Comparison of ENCODE assay signal across 13 cellular contexts in genomic region chr6:6497976-6498375, GRCh38.
DNase-seq lines count a peak whose midpoint lies in the region; ATAC-seq and TF ChIP-seq lines count a peak whose summit lies in the region.
"Had no signal": no experiment of that assay in that cellular context is flagged by ENCODE, and none has a peak within 500 bp of the region (broad histone marks: within the 10 kb centered on the region; RNA-seq: fewer than 3 reads in every experiment).

No MANE protein-coding gene starts in this region.

- H3K9me3 Mint-ChIP-seq in GM23338 = no peaks in the 10 kb centered on the region
- H3K9me3 Mint-ChIP-seq in endodermal cell = no peaks in the 10 kb centered on the region
- H3K9me3 Mint-ChIP-seq in activated CD4-positive, alpha-beta T cell treated with anti-CD3 and anti-CD28 coated beads, Interleukin-2, amount 10 ng/mL, durations not matched to agents 7 days and 5 days = no peaks in the 10 kb centered on the region
- H3K9me3 Mint-ChIP-seq: IgD-negative memory B cell had no signal

- H3K27me3 Mint-ChIP-seq in GM23338 (ENCODE audit: insufficient read depth, low read depth, poor library complexity) (no peaks in the 10 kb centered on the region), endodermal cell (ENCODE audit: insufficient read depth) (no peaks in the 10 kb centered on the region)
- H3K27me3 Mint-ChIP-seq in activated CD4-positive, alpha-beta T cell treated with anti-CD3 and anti-CD28 coated beads, Interleukin-2, amount 10 ng/mL, durations not matched to agents 7 days and 5 days = peaks cover 42% of the 10 kb centered on the region

- H2AFZ ChIP-seq in GM23338 = no peak overlapping the region

- H3K9me2 ChIP-seq in GM23338 (ENCODE audit: insufficient read depth) = no peaks in the 10 kb centered on the region

- H3K4me3 Mint-ChIP-seq in GM23338 = no peak overlapping the region
- H3K4me3 Mint-ChIP-seq in endodermal cell = no peak overlapping the region
- H3K4me3 Mint-ChIP-seq in activated CD4-positive, alpha-beta T cell treated with anti-CD3 and anti-CD28 coated beads, Interleukin-2, amount 10 ng/mL, durations not matched to agents 7 days and 5 days = no peak overlapping the region
- H3K4me3 Mint-ChIP-seq: CD4-positive, CD25-positive, alpha-beta regulatory T cell; IgD-negative memory B cell had no signal

- no peaks in the 10 kb centered on the region for H4K20me1 ChIP-seq in GM23338 (replicated peaks; ENCODE audit: insufficient read depth)
- H4K20me1 ChIP-seq: BLaER1 treated with 17β-estradiol and CSF1 and Interleukin-3, amounts not matched to agents 10 nM and 100 nM had no signal

- H3K27me3 ChIP-seq in GM23338 (ENCODE audit: insufficient read depth) = no peaks in the 10 kb centered on the region
- no peaks in the 10 kb centered on the region for H3K27me3 ChIP-seq in endodermal cell (ENCODE audit: control insufficient read depth, insufficient read depth, low read length, poor library complexity, severe bottlenecking)
- H3K27me3 ChIP-seq: BLaER1 treated with 17β-estradiol and CSF1 and Interleukin-3, amounts not matched to agents 10 nM and 100 nM had no signal

- H3K4me3 ChIP-seq in GM23338 (no peak overlapping the region), endodermal cell (ENCODE audit: low read length) (no peak overlapping the region)
- H3K4me3 ChIP-seq: BLaER1 treated with 17β-estradiol and CSF1 and Interleukin-3, amounts not matched to agents 10 nM and 100 nM; GM12878 had no signal

- no peaks in the 10 kb centered on the region for H3K9me3 ChIP-seq in endodermal cell (ENCODE audit: control insufficient read depth, low read length)
- H3K9me3 ChIP-seq: BLaER1 treated with 17β-estradiol and CSF1 and Interleukin-3, amounts not matched to agents 10 nM and 100 nM had no signal

- H3K4me1 Mint-ChIP-seq in GM23338 (no peaks in the 10 kb centered on the region; the same call in 2 of the 3 replicates), endodermal cell (no peaks in the 10 kb centered on the region)
- H3K4me1 Mint-ChIP-seq in activated CD4-positive, alpha-beta T cell treated with anti-CD3 and anti-CD28 coated beads, Interleukin-2, amount 10 ng/mL, durations not matched to agents 7 days and 5 days = peaks cover 7% of the 10 kb centered on the region
- H3K4me1 Mint-ChIP-seq: CD4-positive, CD25-positive, alpha-beta regulatory T cell had no signal

- no peaks in the 10 kb centered on the region for H3K79me2 ChIP-seq in GM23338 (replicated peaks; ENCODE audit: insufficient read depth)

- POLR2A ChIA-PET in activated CD4-positive, alpha-beta T cell treated with anti-CD3 and anti-CD28 coated beads, Interleukin-2, amount 10 ng/mL, durations not matched to agents 7 days and 5 days (lab: Charles Lee) = no interaction called here

- H3K27ac ChIP-seq in GM23338 (ENCODE audit: low read depth) (no peak overlapping the region), endodermal cell (ENCODE audit: low read depth, low read length) (no peak overlapping the region)
- H3K27ac ChIP-seq: BLaER1 treated with 17β-estradiol and CSF1 and Interleukin-3, amounts not matched to agents 10 nM and 100 nM had no signal

- H3K27ac Mint-ChIP-seq in GM23338 = no peak overlapping the region
- H3K27ac Mint-ChIP-seq in endodermal cell = no peak overlapping the region
- H3K27ac Mint-ChIP-seq in activated CD4-positive, alpha-beta T cell treated with anti-CD3 and anti-CD28 coated beads, Interleukin-2, amount 10 ng/mL, durations not matched to agents 7 days and 5 days = no peak overlapping the region
- H3K27ac Mint-ChIP-seq: CD4-positive, CD25-positive, alpha-beta regulatory T cell; IgD-negative memory B cell had no signal

- ATAC-seq in GM23338 = peak; percentile 35; the same call in 1 of the 3 replicates
- ATAC-seq in GM21526 (IDR thresholded peaks at IDR 0.05; ENCODE audit: low FRiP score, unreplicated experiment) = no peak
- ATAC-seq: GM12878 had no signal

- H3K4me1 ChIP-seq in GM23338 (ENCODE audit: insufficient read depth) (no peaks in the 10 kb centered on the region), endodermal cell (ENCODE audit: control insufficient read depth, insufficient read depth, low read length) (no peaks in the 10 kb centered on the region)

- no peaks in the 10 kb centered on the region for H3F3A ChIP-seq in GM23338 (replicated peaks; ENCODE audit: low read depth)

- no peak overlapping the region for H3K4me2 ChIP-seq in GM23338
- H3K4me2 ChIP-seq: BLaER1 treated with 17β-estradiol and CSF1 and Interleukin-3, amounts not matched to agents 10 nM and 100 nM had no signal

- CTCF ChIA-PET in activated CD4-positive, alpha-beta T cell treated with anti-CD3 and anti-CD28 coated beads, Interleukin-2, amount 10 ng/mL, durations not matched to agents 7 days and 5 days (lab: Charles Lee) = interaction anchor here (1.0 kb wide), 1 partner anchor 424 kb away, joined by 3 read pairs; no protein-coding TSS in a partner anchor

- TF ChIP-seq CTCF in GM23338 (conservative IDR thresholded peaks at IDR 0.05; ENCODE audit: low read depth in 2 of 2) (no peak), endodermal cell (conservative IDR thresholded peaks at IDR 0.05) (no peak)

- H3K36me3 ChIP-seq in GM23338 (ENCODE audit: insufficient read depth) = no peaks in the 10 kb centered on the region
- no peaks in the 10 kb centered on the region for H3K36me3 ChIP-seq in endodermal cell (ENCODE audit: control insufficient read depth, insufficient read depth, low read length)
- H3K36me3 ChIP-seq: BLaER1 treated with 17β-estradiol and CSF1 and Interleukin-3, amounts not matched to agents 10 nM and 100 nM had no signal

- DNase-seq in GM23338 (ENCODE audit: low spot score) = peak; percentile 29
- DNase-seq in endodermal cell = peak; percentile 70
- DNase-seq in myocyte (ENCODE audit: low read depth) = peak; percentile 56
- DNase-seq in cortex of kidney (lab: John Stamatoyannopoulos, UW) = no peak
- DNase-seq in T1000 (lab: John Stamatoyannopoulos, UW) = no peak
- DNase-seq in activated CD4-positive, alpha-beta T cell treated with anti-CD3 and anti-CD28 coated beads, Interleukin-2, amount 10 ng/mL, durations not matched to agents 7 days and 5 days = no peak
- DNase-seq: ACHN; CD4-positive, CD25-positive, alpha-beta regulatory T cell; KG1 had no signal

- no peaks in the 10 kb centered on the region for H3K36me3 Mint-ChIP-seq in GM23338 (ENCODE audit: low read depth)
- H3K36me3 Mint-ChIP-seq in endodermal cell (ENCODE audit: low read depth) = no peaks in the 10 kb centered on the region
- H3K36me3 Mint-ChIP-seq in activated CD4-positive, alpha-beta T cell treated with anti-CD3 and anti-CD28 coated beads, Interleukin-2, amount 10 ng/mL, durations not matched to agents 7 days and 5 days (ENCODE audit: low read depth) = no peaks in the 10 kb centered on the region
- H3K36me3 Mint-ChIP-seq: CD4-positive, CD25-positive, alpha-beta regulatory T cell; IgD-negative memory B cell had no signal

- 93% methylated on average over 1 of the region's 1 CpG; no CpG with 5 or more reads in 1 of the 2 experiments for WGBS in endodermal cell (ENCODE audit: insufficient coverage in 1 of 2, insufficient read length in 1 of 2), 2 experiments

- no peak overlapping the region for H3K9ac ChIP-seq in endodermal cell (ENCODE audit: extremely low read depth, low read length, poor library complexity, severe bottlenecking)
- H3K9ac ChIP-seq: BLaER1 treated with 17β-estradiol and CSF1 and Interleukin-3, amounts not matched to agents 10 nM and 100 nM had no signal

TF ChIP-seq in GM23338, 12 proteins besides CTCF, POLR2A, EP300 and RAD21:
- TF ChIP-seq STAT1 (IDR thresholded peaks at IDR 0.05; ENCODE audit: unreplicated experiment) (no peak), NANOG (IDR thresholded peaks at IDR 0.05; ENCODE audit: borderline replicate concordance) (no peak), CREB1 (CRISPR knock-in tag; IDR thresholded peaks at IDR 0.05; ENCODE audit: low read depth) (no peak), EZH2phosphoT487 (IDR thresholded peaks at IDR 0.05; ENCODE audit: unreplicated experiment) (no peak)
TF ChIP-seq in GM23338: peak in this region for 0.

Comparison
In these comparisons a context has a peak if more than half of its experiments do, and no peak if none do; other contexts are left out.
1. DNase-seq: peak in GM23338 (single experiment), endodermal cell (single experiment) and myocyte (single experiment); none in cortex of kidney (single experiment), T1000 (single experiment) and activated CD4-positive, alpha-beta T cell treated with anti-CD3 and anti-CD28 coated beads, Interleukin-2, amount 10 ng/mL, durations not matched to agents 7 days and 5 days (single experiment).